8 cellular contexts compared by ENCODE assay signal in the genomic region with DNA sequence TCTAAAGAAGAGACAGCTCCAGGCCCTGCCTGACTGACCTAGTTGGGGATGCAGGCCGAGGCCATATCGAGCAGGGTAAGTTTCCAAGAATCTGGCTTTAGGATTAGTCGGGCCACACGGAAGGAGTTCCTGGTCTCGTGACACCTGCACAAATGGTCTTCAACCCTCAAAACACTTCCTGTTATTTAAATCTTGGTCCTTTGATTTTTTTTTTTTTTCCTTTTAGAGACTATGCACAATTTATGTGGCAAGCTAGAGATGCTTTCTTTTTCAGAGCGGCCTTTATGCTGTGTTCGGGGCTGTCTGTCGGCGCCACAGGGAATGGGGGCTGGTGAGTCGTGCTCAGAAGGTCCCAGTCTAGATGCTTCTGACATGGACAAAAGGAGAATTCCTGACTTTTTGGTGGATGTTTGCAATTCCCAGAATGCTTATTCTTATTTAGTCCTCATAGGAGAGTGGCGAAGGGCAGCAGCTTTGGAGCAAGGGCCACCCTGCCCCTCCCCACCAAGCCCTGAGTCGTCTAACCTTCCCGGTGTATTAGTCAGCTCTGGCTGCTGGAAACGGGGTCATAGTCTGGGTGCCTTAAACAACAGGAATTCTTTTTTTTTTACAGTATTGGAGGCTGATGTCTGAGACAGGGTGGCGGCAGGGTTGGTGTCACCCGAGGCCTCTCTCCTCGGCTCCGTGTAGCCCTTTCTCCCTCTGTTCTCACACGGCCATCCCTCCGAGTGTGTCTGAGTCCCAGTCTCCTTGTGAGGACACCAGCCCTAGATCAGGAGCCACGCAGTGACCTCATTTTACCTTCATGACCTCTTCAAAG. TPM values are rescaled to one million over a fixed set of nuclear protein-coding genes. Genes with fewer than 3 reads are reported as not detected.
DNase-seq lines count a peak whose midpoint lies in the region; ATAC-seq, FAIRE-seq and TF ChIP-seq lines count a peak whose summit lies in the region.

No MANE protein-coding gene starts in this region.

- CTCF ChIA-PET in activated B cell treated with CpG ODN at 0.5 μM for 24 hours (lab: Charles Lee): interaction anchor here (2.8 kb wide), 1 partner anchor 79 kb away, joined by 20 read pairs; no protein-coding TSS in a partner anchor

- H3K4me1 ChIP-seq in esophagus muscularis mucosa (peaks cover 42 to 66% (median 58%) of the 10 kb centered on the region in 4 donors), small intestine (ENCODE audit: control insufficient read depth in 2 of 2, insufficient read depth in 1 of 2, low read depth in 1 of 2, low read length in 1 of 2) (peaks cover 6 to 20% of the 10 kb centered on the region in 2 donors)

- H3K27me3 ChIP-seq in esophagus muscularis mucosa (no peaks in the 10 kb centered on the region), small intestine (ENCODE audit: control insufficient read depth in 2 of 2, insufficient read depth in 2 of 2, low read length in 2 of 2) (no peaks in the 10 kb centered on the region)

- peak overlapping the region in 3 of 4 donors; percentile 28 to 48 (median 48) for H3K27ac ChIP-seq in esophagus muscularis mucosa (replicated peaks in 1 of 4)
- peak overlapping the region; percentile 82 to 91 for H3K27ac ChIP-seq in small intestine (ENCODE audit: low read depth in 1 of 2, low read length in 1 of 2)

- H3K9me3 ChIP-seq in esophagus muscularis mucosa (peaks cover 0 to 5% (median 0%) of the 10 kb centered on the region in 4 donors), small intestine (ENCODE audit: control insufficient read depth, low read depth) (no peaks in the 10 kb centered on the region)

- peak overlapping the region; percentile 79 for H3K4me3 Mint-ChIP-seq in activated B cell treated with CpG ODN at 0.5 μM for 24 hours

- peak overlapping the region; percentile 80 for H3K27ac Mint-ChIP-seq in activated B cell treated with CpG ODN at 0.5 μM for 24 hours

- H3K36me3 Mint-ChIP-seq in activated B cell treated with CpG ODN at 0.5 μM for 24 hours (ENCODE audit: low read depth): peaks cover 5% of the 10 kb centered on the region

- intact Hi-C loops in activated B cell treated with CpG ODN at 0.5 μM for 24 hours (cut with micrococcal nuclease): no loop called here
- intact Hi-C loops in esophagus muscularis mucosa (cut with DNase I): no loop called here

- no peak for FAIRE-seq in small intestine (lab: Jason Lieb, UNC)

- no peak for TF ChIP-seq POLR2A in esophagus muscularis mucosa (IDR thresholded peaks at IDR 0.05; ENCODE audit: low read depth)

- no peaks in the 10 kb centered on the region for H3K27me3 Mint-ChIP-seq in activated B cell treated with CpG ODN at 0.5 μM for 24 hours

- H3K4me1 Mint-ChIP-seq in activated B cell treated with CpG ODN at 0.5 μM for 24 hours: peaks cover 81% of the 10 kb centered on the region

- WGBS in esophagus muscularis mucosa: 78% methylated on average over 20 of the region's 21 CpGs
- WGBS in small intestine, 3 donors: 15 to 48% (median 19%) methylated on average over 21 of the region's 21 CpGs

- H3K36me3 ChIP-seq in esophagus muscularis mucosa (peaks cover 0 to 3% (median 0%) of the 10 kb centered on the region in 4 donors), small intestine (ENCODE audit: control insufficient read depth in 2 of 2, insufficient read depth in 2 of 2, low read length in 2 of 2) (no peaks in the 10 kb centered on the region)

- TF ChIP-seq EP300 in esophagus muscularis mucosa (IDR thresholded peaks at IDR 0.05): no peak

- H3K4me3 ChIP-seq in esophagus muscularis mucosa: peak overlapping the region in 1 of 4 donors; percentile 17
- H3K4me3 ChIP-seq in small intestine (ENCODE audit: low read depth in 1 of 2, low read length in 2 of 2): peak overlapping the region in 1 of 2 donors; percentile 41

- POLR2A ChIA-PET in activated B cell treated with CpG ODN at 0.5 μM for 24 hours (lab: Charles Lee): interaction anchor here (1.0 to 3.7 kb wide), 3 partner anchors 27 to 80 kb away, joined by 3 to 22 read pairs (median 15); a partner anchor contains a TSS

- ATAC-seq in activated B cell treated with CpG ODN at 0.5 μM for 24 hours (ENCODE audit: low read depth) (no peak), HG02938 (IDR thresholded peaks at IDR 0.05; ENCODE audit: unreplicated experiment) (no peak), GM21390 (IDR thresholded peaks at IDR 0.05; ENCODE audit: unreplicated experiment) (no peak), GM18520 (IDR thresholded peaks at IDR 0.05; ENCODE audit: unreplicated experiment) (no peak), HG03342 (IDR thresholded peaks at IDR 0.05; ENCODE audit: unreplicated experiment) (no peak)

- H3K9me3 Mint-ChIP-seq in activated B cell treated with CpG ODN at 0.5 μM for 24 hours: no peaks in the 10 kb centered on the region

- DNase-seq in HCEC 1CT (peak; percentile 59), activated B cell treated with CpG ODN at 0.5 μM for 24 hours (no peak), esophagus muscularis mucosa (ENCODE audit: extremely low spot score) (no peak), small intestine (peak; percentile 92)

- no peak for TF ChIP-seq CTCF in activated B cell treated with CpG ODN at 0.5 μM for 24 hours (IDR thresholded peaks at IDR 0.05)
- TF ChIP-seq CTCF in esophagus muscularis mucosa (IDR thresholded peaks at IDR 0.05): no peak

RNA-seq across cellular contexts. Expression of a gene that starts 27.4 kb away (rescaled TPM):
- total RNA-seq in activated B cell treated with CpG ODN at 0.5 μM for 24 hours: 15.2 and 15.9 TPM in 2 replicates
- total RNA-seq in esophagus muscularis mucosa: 10 to 100 TPM; 34.5 to 54.2 (median 41.3) TPM
- polyA plus RNA-seq in small intestine: 100 to 1,000 TPM in 1 of 3 donors, 10 to 100 TPM in 2; 82.3 to 142 (median 98.4) TPM

Comparison
In these comparisons a context has a peak if more than half of its experiments do, and no peak if none do; other contexts are left out.
1. DNase-seq: peak in HCEC 1CT (single experiment) and small intestine (single experiment); none in activated B cell treated with CpG ODN at 0.5 μM for 24 hours (single experiment) and esophagus muscularis mucosa (single experiment).